In genomic region chr20:18567739-18568091, GRCh38 we compare ENCODE assay signal across 1 cellular context.
A peak's percentile ranks its signal among the peaks of the same experiment; 100 is the strongest.
TF ChIP-seq lines count a peak whose summit lies in the region.

No MANE protein-coding gene starts in this region.

TF ChIP-seq in GM12878, 131 proteins besides CTCF, POLR2A, EP300 and RAD21 (continued from another document):
- TF ChIP-seq CEBPZ (IDR thresholded peaks at IDR 0.05; ENCODE audit: low read depth, low read length) (no peak), FOS (IDR thresholded peaks at IDR 0.05; ENCODE audit: borderline replicate concordance, extremely low read depth, insufficient read length) (no peak), NR2F1 (conservative IDR thresholded peaks at IDR 0.05) (0 out of 2 replicates have a peak, but pooled peaks have one; percentile 3), SMAD1 (IDR thresholded peaks at IDR 0.05; ENCODE audit: low read depth, partially characterized antibody) (peak; percentile 5), FOXK2 (IDR thresholded peaks at IDR 0.05) (no peak), CEBPB (IDR thresholded peaks at IDR 0.05; ENCODE audit: borderline replicate concordance in 1 of 2, low read depth in 2 of 2, low read length in 2 of 2) (no peak)
